12 cellular contexts compared by ENCODE assay signal in genomic region chr16:12319464-12320030, GRCh38.
DNase-seq lines count a peak whose midpoint lies in the region; ATAC-seq, FAIRE-seq and TF ChIP-seq lines count a peak whose summit lies in the region.
"Had no signal": no experiment of that assay in that cellular context is flagged by ENCODE, and none has a peak within 500 bp of the region (broad histone marks: within the 10 kb centered on the region; RNA-seq: fewer than 3 reads in every experiment).

No MANE protein-coding gene starts in this region.

- no peaks in the 10 kb centered on the region for H3K9me3 Mint-ChIP-seq in Caco-2 (ENCODE audit: unreplicated experiment)
- H3K9me3 Mint-ChIP-seq: dendritic cell treated with granulocyte-macrophage colony-stimulating factor and Interleukin-4, amounts not matched to agents 40 ng/mL and 50 ng/mL, for 4 days had no signal

- dilution Hi-C loops in IMR-90 (cut with HindIII; ENCODE audit: low sequenced_read_pairs, unreplicated experiment) = no loop called here

- no peaks in the 10 kb centered on the region for H3K9me3 ChIP-seq in Caco-2
- H3K9me3 ChIP-seq in IMR-90 (ENCODE audit: control insufficient read depth, insufficient read depth, low read length) = no peaks in the 10 kb centered on the region
- H3K9me3 ChIP-seq in kidney (ENCODE audit: control insufficient read depth in 1 of 2, low read length in 2 of 2) = no peaks in the 10 kb centered on the region
- H3K9me3 ChIP-seq in vagina = no peaks in the 10 kb centered on the region

- peak overlapping the region; percentile 57; the same call in 1 of the 2 replicates for H2BK120ac ChIP-seq in IMR-90 (ENCODE audit: low read depth, low read length)

- H3K14ac ChIP-seq in IMR-90 (replicated peaks; ENCODE audit: low read depth, low read length) = 0 out of 2 replicates have a peak overlapping the region, but pooled peaks have one; percentile 7

- BruUV-seq in Caco-2 (replicated peaks; lab: Mats Ljungman, UMichigan) = no TSS peak
- BruUV-seq in IMR-90 (replicated peaks; lab: Mats Ljungman, UMichigan) = no TSS peak

- H2BK20ac ChIP-seq in IMR-90 (ENCODE audit: low read depth, low read length) = peak overlapping the region; percentile 4; the same call in 1 of the 2 replicates

- no peak for FAIRE-seq in kidney (lab: Jason Lieb, UNC)

- DNase-seq in Caco-2 = no peak
- DNase-seq in IMR-90 = no peak
- peak; percentile 46 for DNase-seq in NCI-H524 treated with DMSO at 0.1 percent for 48 hours (lab: John Stamatoyannopoulos, UW)
- DNase-seq in kidney = no peak
- no peak for DNase-seq in GM19240 (ENCODE audit: insufficient read length, low spot score)
- DNase-seq in islet precursor cell = no peak
- no peak for DNase-seq in GOT3 (lab: John Stamatoyannopoulos, UW)
- DNase-seq in vagina (ENCODE audit: extremely low spot score in 2 of 2) = no peak
- DNase-seq: activated CD4-positive, alpha-beta T cell treated with anti-CD3 and anti-CD28 coated beads, Interleukin-2, amount 50 U/mL, for 1 hour; Calu3; SIG-M5 had no signal

- H3K36me3 Mint-ChIP-seq in Caco-2 (ENCODE audit: insufficient read depth, unreplicated experiment) = no peaks in the 10 kb centered on the region

- H3K23ac ChIP-seq in IMR-90 (ENCODE audit: low read depth, low read length) = 0 out of 2 replicates have a peak overlapping the region, but pooled peaks have one; percentile 23

- no peak overlapping the region for H3K4me2 ChIP-seq in IMR-90 (ENCODE audit: low read depth, low read length)

- CTCF ChIA-PET in Caco-2 (lab: Charles Lee) (no interaction called here), IMR-90 (lab: Yijun Ruan, JAX) (no interaction called here)

- H3K27me3 Mint-ChIP-seq in Caco-2 (ENCODE audit: insufficient read depth, unreplicated experiment) = no peaks in the 10 kb centered on the region

- no peak overlapping the region for H3K18ac ChIP-seq in IMR-90 (ENCODE audit: low read depth, low read length)

- H3K4me3 ChIP-seq in Caco-2 (ENCODE audit: low read depth, low read length) = no peak overlapping the region
- H3K4me3 ChIP-seq in IMR-90 (ENCODE audit: insufficient read depth, low read depth, low read length) = no peak overlapping the region
- no peak overlapping the region for H3K4me3 ChIP-seq in kidney (ENCODE audit: low read length in 2 of 2)
- no peak overlapping the region for H3K4me3 ChIP-seq in vagina

- peak overlapping the region; percentile 24; the same call in 1 of the 2 replicates for H4K91ac ChIP-seq in IMR-90 (ENCODE audit: insufficient read depth, low read depth, low read length)

- ATAC-seq in IMR-90 (ENCODE audit: low read depth) = no peak

- 0 out of 4 replicates have a peak, but pooled peaks cover 0 to 3% of the 10 kb centered on the region in 2 experiments for H3K79me1 ChIP-seq in IMR-90 (ENCODE audit: low read depth in 1 of 2, low read length in 2 of 2)

- peak overlapping the region; percentile 46; the same call in 1 of the 2 replicates for H3K4ac ChIP-seq in IMR-90 (ENCODE audit: low read depth, low read length)

- H3K9me1 ChIP-seq in IMR-90 (ENCODE audit: insufficient read depth, low read length) = peaks cover 23% of the 10 kb centered on the region

- peak overlapping the region; percentile 30; the same call in 1 of the 2 replicates for H2AK5ac ChIP-seq in IMR-90 (ENCODE audit: low read depth, low read length)

- in situ Hi-C loops in IMR-90 (cut with MboI; ENCODE audit: low sequenced_read_pairs) = no loop called here

- H3K36me3 ChIP-seq in Caco-2 (ENCODE audit: control insufficient read depth, insufficient read depth, low read length) (no peaks in the 10 kb centered on the region), IMR-90 (ENCODE audit: control insufficient read depth, insufficient read depth, low read length) (no peaks in the 10 kb centered on the region), kidney (ENCODE audit: control insufficient read depth in 1 of 2, insufficient read depth in 2 of 2, low read length in 2 of 2) (no peaks in the 10 kb centered on the region), vagina (no peaks in the 10 kb centered on the region)

- H3K4me1 Mint-ChIP-seq in Caco-2 (ENCODE audit: low read depth, unreplicated experiment) = peaks cover 24% of the 10 kb centered on the region

- no peak overlapping the region for H3K56ac ChIP-seq in IMR-90 (ENCODE audit: extremely low read depth, insufficient read depth, low read length)

- no peak overlapping the region for H2BK15ac ChIP-seq in IMR-90 (ENCODE audit: low read depth, low read length)

- no peak overlapping the region for H4K5ac ChIP-seq in IMR-90 (ENCODE audit: low read depth, low read length)

- H2BK5ac ChIP-seq in IMR-90 (ENCODE audit: low read depth, low read length, poor library complexity, severe bottlenecking) = no peak overlapping the region

- peak overlapping the region; percentile 71 for H2AFZ ChIP-seq in IMR-90 (replicated peaks; ENCODE audit: low read length, poor library complexity)

- intact Hi-C loops in Caco-2 (cut with micrococcal nuclease; ENCODE audit: unreplicated experiment) (no loop called here), IMR-90 (cut with micrococcal nuclease) (no loop called here), kidney (cut with DNase I) (no loop called here), vagina (cut with DNase I) (no loop called here)

- H3K27me3 ChIP-seq in Caco-2 (replicated peaks; ENCODE audit: control insufficient read depth, insufficient read depth, low read length) (no peaks in the 10 kb centered on the region), IMR-90 (ENCODE audit: control insufficient read depth, insufficient read depth, low read length) (no peaks in the 10 kb centered on the region), vagina (no peaks in the 10 kb centered on the region)

- peak overlapping the region; percentile 57 for H3K27ac Mint-ChIP-seq in Caco-2 (ENCODE audit: unreplicated experiment)
- H3K27ac Mint-ChIP-seq: dendritic cell treated with granulocyte-macrophage colony-stimulating factor and Interleukin-4, amounts not matched to agents 40 ng/mL and 50 ng/mL, for 4 days had no signal

- no peak overlapping the region for H3K27ac ChIP-seq in IMR-90 (ENCODE audit: insufficient read depth, low read length)
- peak overlapping the region; percentile 52 to 65 for H3K27ac ChIP-seq in kidney (ENCODE audit: low read depth in 2 of 2, low read length in 2 of 2)
- no peak overlapping the region for H3K27ac ChIP-seq in vagina

- no peak overlapping the region for H3K4me3 Mint-ChIP-seq in Caco-2 (ENCODE audit: unreplicated experiment)
- H3K4me3 Mint-ChIP-seq: dendritic cell treated with granulocyte-macrophage colony-stimulating factor and Interleukin-4, amounts not matched to agents 40 ng/mL and 50 ng/mL, for 4 days had no signal

- H4K8ac ChIP-seq in IMR-90 (ENCODE audit: low read depth in 2 of 2, low read length in 2 of 2) = peak overlapping the region in 1 of 2 experiments; percentile 18; a peak in 1 of 4 replicates

- no peak overlapping the region for H3K9ac ChIP-seq in IMR-90 (ENCODE audit: low read depth, low read length)
- H3K9ac ChIP-seq in kidney (ENCODE audit: low read length in 2 of 2) = peak overlapping the region in 1 of 2 donors; percentile 28

- H4K20me1 ChIP-seq in IMR-90 (ENCODE audit: insufficient read depth, low read length) = no peaks in the 10 kb centered on the region; the same call in 1 of the 2 replicates

- WGBS in IMR-90 (ENCODE audit: extremely low coverage in 2 of 2, insufficient read length in 1 of 2), 2 experiments = no CpG with 5 or more reads among the region's 9 CpGs

- H2AK9ac ChIP-seq in IMR-90 (replicated peaks; ENCODE audit: low read depth, low read length, poor library complexity) = no peak overlapping the region

- H3K4me1 ChIP-seq in Caco-2 (peaks cover 16% of the 10 kb centered on the region), IMR-90 (ENCODE audit: control insufficient read depth, insufficient read depth, low read length) (peaks cover 4% of the 10 kb centered on the region), kidney (ENCODE audit: control insufficient read depth in 1 of 2, insufficient read depth in 1 of 2, low read depth in 1 of 2, low read length in 2 of 2) (peaks cover 24 to 47% of the 10 kb centered on the region in 2 donors), vagina (no peaks in the 10 kb centered on the region)

- no peak for TF ChIP-seq RAD21 in IMR-90 (IDR thresholded peaks at IDR 0.05; ENCODE audit: low read length)

- POLR2A ChIA-PET in Caco-2 (lab: Charles Lee) = no interaction called here
- POLR2A ChIA-PET in IMR-90 (lab: Charles Lee; ENCODE audit: unreplicated experiment) = no interaction called here

- TF ChIP-seq CTCF in Caco-2 (IDR thresholded peaks at IDR 0.05; ENCODE audit: insufficient read depth in 1 of 2, low read depth in 1 of 2, low read length in 1 of 2, severe bottlenecking in 1 of 2, unreplicated experiment in 1 of 2) (no peak), IMR-90 (conservative IDR thresholded peaks at IDR 0.05; ENCODE audit: low read depth, low read length) (no peak), kidney (IDR thresholded peaks at IDR 0.05; ENCODE audit: borderline replicate concordance, extremely low read depth, insufficient read depth) (no peak), vagina (IDR thresholded peaks at IDR 0.05) (no peak)

- no peak for TF ChIP-seq POLR2A in IMR-90 (IDR thresholded peaks at IDR 0.05; ENCODE audit: low read depth, low read length)
- TF ChIP-seq POLR2A in vagina (IDR thresholded peaks at IDR 0.05) = no peak

TF ChIP-seq in IMR-90, 13 proteins besides CTCF, POLR2A, EP300 and RAD21:
- TF ChIP-seq NFE2L2 (IDR thresholded peaks at IDR 0.05; ENCODE audit: low read depth, low read length) (no peak), CHD1 (IDR thresholded peaks at IDR 0.05; ENCODE audit: low read depth, low read length) (no peak), RCOR1 (IDR thresholded peaks at IDR 0.05; ENCODE audit: insufficient replicate concordance, low read length) (no peak), ELK1 (IDR thresholded peaks at IDR 0.05; ENCODE audit: borderline replicate concordance, low read depth, low read length) (no peak), SMC3 (IDR thresholded peaks at IDR 0.05; ENCODE audit: low read depth, low read length) (no peak), MXI1 (IDR thresholded peaks at IDR 0.05; ENCODE audit: borderline replicate concordance, low read depth, low read length) (no peak)

Comparison
In these comparisons a context has a peak if more than half of its experiments do, and no peak if none do; other contexts are left out.
1. H3K27ac ChIP-seq: peak in kidney (2 of 2); none in IMR-90 (single experiment) and vagina (single experiment).